In the genomic region with DNA sequence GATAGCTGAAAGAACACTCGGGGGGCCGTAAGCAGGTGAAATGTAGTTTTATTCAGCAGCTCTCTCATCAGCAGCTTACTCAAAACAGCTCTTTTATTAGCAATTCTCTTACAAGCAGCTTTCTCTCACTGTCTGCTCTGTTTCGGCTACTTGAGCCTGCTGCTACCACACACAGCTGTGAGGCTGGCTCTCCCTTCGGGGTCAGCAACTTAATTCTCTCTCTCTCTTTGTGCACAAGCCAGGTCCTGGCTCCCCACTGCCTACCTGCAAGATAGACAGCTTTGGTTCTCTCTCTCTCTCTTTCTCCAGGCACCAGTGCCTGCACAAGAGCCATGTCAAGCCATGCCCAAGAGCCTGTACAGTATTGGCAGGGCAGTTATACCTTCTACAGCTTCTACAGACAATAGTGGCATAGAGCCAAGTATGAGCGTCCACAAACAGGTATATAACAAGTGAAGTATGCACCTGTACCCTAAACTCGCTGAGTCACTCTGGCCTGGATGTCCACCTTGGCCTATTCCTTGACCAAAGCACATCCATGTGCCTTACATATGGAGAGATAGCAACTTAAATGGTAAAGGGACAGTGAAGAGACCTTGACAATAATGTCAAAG, we compare ENCODE assay signal across 1 cellular context.
TF ChIP-seq lines count a peak whose summit lies in the region.

No MANE protein-coding gene starts in this region.

TF ChIP-seq in GM23338, 12 proteins besides CTCF, POLR2A, EP300 and RAD21 (continued from another document):
- TF ChIP-seq ZNF331 (CRISPR knock-in tag; IDR thresholded peaks at IDR 0.05; ENCODE audit: low read depth) = no peak
- no peak for TF ChIP-seq ZNF114 (CRISPR knock-in tag; IDR thresholded peaks at IDR 0.05)
- no peak for TF ChIP-seq NANOG (IDR thresholded peaks at IDR 0.05; ENCODE audit: borderline replicate concordance)
